Comparison of ENCODE assay signal across 7 cellular contexts in genomic region chrX:25742334-25742733, GRCh38.
"Had no signal": no experiment of that assay in that cellular context is flagged by ENCODE, and none has a peak within 500 bp of the region (broad histone marks: within the 10 kb centered on the region; RNA-seq: fewer than 3 reads in every experiment).

No MANE protein-coding gene starts in this region.

- H3K4me3 ChIP-seq: GM23338 had no signal

- DNase-seq: H9, HCEC 1CT, IMR-90 had no signal

- ATAC-seq: GM23338 had no signal

- H3K4me2 ChIP-seq: GM23338 had no signal

- FAIRE-seq: H1, H54, HTR-8/SVneo had no signal
